In the genomic region with DNA sequence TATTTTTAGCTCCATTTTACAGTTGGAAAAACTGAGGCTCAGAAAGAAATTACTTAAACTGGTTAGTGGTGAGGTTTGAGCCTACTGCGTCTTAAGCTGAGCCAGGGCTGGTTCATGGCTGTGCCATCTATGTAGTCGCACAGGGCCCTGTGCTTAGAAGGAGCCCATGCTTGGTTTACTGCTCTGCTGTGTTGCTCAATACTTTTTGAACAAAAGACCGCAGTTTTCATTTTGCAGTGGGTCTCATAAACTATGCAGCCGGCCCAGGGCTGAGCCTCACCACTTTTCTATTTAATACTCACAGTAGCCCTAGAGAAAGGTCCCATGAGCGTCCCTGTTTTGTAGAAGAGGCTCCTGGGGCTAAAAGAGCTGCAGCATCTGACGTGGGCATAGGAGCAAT, we compare ENCODE assay signal across 18 cellular contexts. TPM values are rescaled to one million over a fixed set of nuclear protein-coding genes. Genes with fewer than 3 reads are reported as not detected.
A peak's percentile ranks its signal among the peaks of the same experiment; 100 is the strongest.
DNase-seq lines count a peak whose midpoint lies in the region; ATAC-seq and TF ChIP-seq lines count a peak whose summit lies in the region.
"Had no signal": no experiment of that assay in that cellular context is flagged by ENCODE, and none has a peak within 500 bp of the region (broad histone marks: within the 10 kb centered on the region; RNA-seq: fewer than 3 reads in every experiment).

No MANE protein-coding gene starts in this region.

- peak overlapping the region; percentile 69 for H3K4me3 ChIP-seq in HL-60 (replicated peaks; ENCODE audit: insufficient read depth, low read length)
- peak overlapping the region in 1 of 4 donors; percentile 41 for H3K4me3 ChIP-seq in adrenal gland
- H3K4me3 ChIP-seq in skin epidermis = peak overlapping the region in 5 of 7 experiments; percentile 4 to 26 (median 16)
- no peak overlapping the region for H3K4me3 ChIP-seq in CD8-positive, alpha-beta memory T cell (ENCODE audit: low read length)

- H3K36me3 Mint-ChIP-seq in CD8-positive, alpha-beta memory T cell = no peaks in the 10 kb centered on the region

- H3K27me3 ChIP-seq in HL-60 (ENCODE audit: insufficient read depth, poor library complexity, severe bottlenecking) = no peaks in the 10 kb centered on the region
- no peaks in the 10 kb centered on the region for H3K27me3 ChIP-seq in adrenal gland
- no peaks in the 10 kb centered on the region for H3K27me3 ChIP-seq in CD8-positive, alpha-beta memory T cell (ENCODE audit: insufficient read depth, low read length, poor library complexity, severe bottlenecking)

- H3K27me3 Mint-ChIP-seq in CD8-positive, alpha-beta memory T cell = peaks cover 18 to 61% of the 10 kb centered on the region in 2 donors

- H3K27ac Mint-ChIP-seq in CD8-positive, alpha-beta memory T cell = no peak overlapping the region
- H3K27ac Mint-ChIP-seq: activated CD4-positive, alpha-beta T cell treated with anti-CD3 and anti-CD28 coated beads for 36 hours; activated naive CD8-positive, alpha-beta T cell treated with anti-CD3 and anti-CD28 coated beads, Interleukin-2, amount 50 U/mL, for 24 hours; activated T-cell treated with anti-CD3 and anti-CD28 coated beads, Interleukin-2, amount 50 U/mL, for 24 hours had no signal

- TF ChIP-seq CTCF in HL-60 (IDR thresholded peaks at IDR 0.05; ENCODE audit: insufficient read depth, low read length) (no peak), adrenal gland (IDR thresholded peaks at IDR 0.05) (no peak)

- no peaks in the 10 kb centered on the region for H3K9me3 ChIP-seq in adrenal gland (replicated peaks in 1 of 3)
- H3K9me3 ChIP-seq in CD8-positive, alpha-beta memory T cell (ENCODE audit: low read length) = no peaks in the 10 kb centered on the region

- H3K27ac ChIP-seq in HL-60 (replicated peaks) (peak overlapping the region; percentile 82), adrenal gland (peak overlapping the region; percentile 18 to 93 (median 38)), skin epidermis (peak overlapping the region in 20 of 21 experiments; percentile 13 to 85 (median 72))
- no peak overlapping the region for H3K27ac ChIP-seq in CD8-positive, alpha-beta memory T cell (ENCODE audit: low read depth, low read length)

- H3K4me1 Mint-ChIP-seq in CD8-positive, alpha-beta memory T cell = no peaks in the 10 kb centered on the region

- 48 to 68% (median 59%) methylated on average over 5 to 6 of the region's 6 CpGs for WGBS in adrenal gland, 4 donors

- peaks cover 0 to 5% (median 0%) of the 10 kb centered on the region in 5 donors for H3K9me3 Mint-ChIP-seq in CD8-positive, alpha-beta memory T cell
- H3K9me3 Mint-ChIP-seq: activated naive CD8-positive, alpha-beta T cell treated with anti-CD3 and anti-CD28 coated beads, Interleukin-2, amount 50 U/mL, for 24 hours had no signal

- POLR2A ChIA-PET in CD8-positive, alpha-beta memory T cell (lab: Charles Lee) = no interaction called here

- no peaks in the 10 kb centered on the region for H3K36me3 ChIP-seq in adrenal gland (replicated peaks in 1 of 2)
- no peaks in the 10 kb centered on the region for H3K36me3 ChIP-seq in CD8-positive, alpha-beta memory T cell (ENCODE audit: insufficient read depth, low read length)

- CTCF ChIA-PET in CD8-positive, alpha-beta memory T cell (lab: Charles Lee) = interaction anchor here (0.9 kb wide), 1 partner anchor 12 kb away, joined by 3 read pairs; no protein-coding TSS in a partner anchor

- intact Hi-C loops in adrenal gland (cut with DNase I) = no loop called here
- intact Hi-C loops in left ventricle myocardium superior (cut with micrococcal nuclease) = no loop called here

- no peaks in the 10 kb centered on the region for H3K4me1 ChIP-seq in adrenal gland (replicated peaks in 1 of 2)
- no peaks in the 10 kb centered on the region for H3K4me1 ChIP-seq in CD8-positive, alpha-beta memory T cell (ENCODE audit: insufficient read depth, low read length)

- DNase-seq in HL-60 (ENCODE audit: low read depth in 1 of 2, low spot score in 1 of 2) (peak in 1 of 2 experiments; percentile 57), adrenal gland (no peak), left ventricle myocardium superior (no peak), NCI-H345 (lab: John Stamatoyannopoulos, UW) (no peak), GOT3 (lab: John Stamatoyannopoulos, UW) (no peak), NCI-H82 treated with DMSO at 0.1 percent for 48 hours (lab: John Stamatoyannopoulos, UW; ENCODE audit: unreplicated experiment) (no peak)
- no peak for DNase-seq in CD8-positive, alpha-beta memory T cell
- DNase-seq: activated CD4-positive, alpha-beta T cell treated with anti-CD3 and anti-CD28 coated beads for 36 hours; activated naive CD8-positive, alpha-beta T cell treated with anti-CD3 and anti-CD28 coated beads, Interleukin-2, amount 50 U/mL, for 24 hours; activated T-cell treated with anti-CD3 and anti-CD28 coated beads, Interleukin-2, amount 50 U/mL, for 24 hours; DMS79; NCI-H1694 treated with DMSO at 0.1 percent for 48 hours; NCI-H510A treated with DMSO at 0.1 percent for 48 hours; RPMI8226; stimulated activated CD4-positive, alpha-beta T cell treated with anti-CD3 and anti-CD28 coated beads, Interleukin-12 subunit alpha, Interleukin-12 subunit beta, amount 100 ng/mL, for 4 hours had no signal

- no peak for TF ChIP-seq POLR2A in adrenal gland (IDR thresholded peaks at IDR 0.05)

- no peak overlapping the region for H3K4me3 Mint-ChIP-seq in CD8-positive, alpha-beta memory T cell
- H3K4me3 Mint-ChIP-seq: activated CD4-positive, alpha-beta T cell treated with anti-CD3 and anti-CD28 coated beads for 36 hours; activated naive CD8-positive, alpha-beta T cell treated with anti-CD3 and anti-CD28 coated beads, Interleukin-2, amount 50 U/mL, for 24 hours; activated T-cell treated with anti-CD3 and anti-CD28 coated beads, Interleukin-2, amount 50 U/mL, for 24 hours had no signal

- peak; percentile 25 for ATAC-seq in left ventricle myocardium superior
- ATAC-seq: activated CD4-positive, alpha-beta T cell treated with anti-CD3 and anti-CD28 coated beads for 36 hours; activated naive CD8-positive, alpha-beta T cell treated with anti-CD3 and anti-CD28 coated beads, Interleukin-2, amount 50 U/mL, for 24 hours had no signal

RNA-seq across cellular contexts. Expression of gene SIRPB2, which starts 0.6 kb away (rescaled TPM):
- 10 to 100 TPM in 6 of 8 donors, 1 to 10 TPM in 2; 8.5 to 19.7 (median 14.0) TPM for total RNA-seq in adrenal gland
- polyA plus RNA-seq in adrenal gland = 1 to 10 TPM; 1.8 to 2.5 (median 1.9) TPM
- total RNA-seq in left ventricle myocardium superior = 3.5 TPM
- not detected for total RNA-seq in CD8-positive, alpha-beta memory T cell
- polyA plus RNA-seq in CD8-positive, alpha-beta memory T cell = not detected
- total RNA-seq: activated CD4-positive, alpha-beta T cell treated with anti-CD3 and anti-CD28 coated beads for 36 hours; fibroblast of lung; T-helper 2 cell treated with Interferon-gamma antibody and Interleukin-4, amounts not matched to agents 100 ng/mL and 5 ng/mL, for 36 hours had no signal
- polyA plus RNA-seq: fibroblast of lung had no signal

RNA-seq across cellular contexts. Expression of gene NSFL1C, which starts 24.0 kb away (rescaled TPM):
- total RNA-seq in adrenal gland = 100 to 1,000 TPM in 4 of 8 donors, 10 to 100 TPM in 4; 52.5 to 491 (median 98.9) TPM
- polyA plus RNA-seq in adrenal gland = 100 to 1,000 TPM in 1 of 3 donors, 10 to 100 TPM in 2; 46.1 to 510 (median 61.1) TPM
- total RNA-seq in left ventricle myocardium superior = 59.9 TPM
- total RNA-seq in CD8-positive, alpha-beta memory T cell = 100 to 1,000 TPM; 103 to 107 TPM
- 78.8 TPM for polyA plus RNA-seq in CD8-positive, alpha-beta memory T cell
